Comparison of ENCODE assay signal across 8 cellular contexts in genomic region chr14:67360469-67361206, GRCh38. TPM values are rescaled to one million over a fixed set of nuclear protein-coding genes. Genes with fewer than 3 reads are reported as not detected.
A peak's percentile ranks its signal among the peaks of the same experiment; 100 is the strongest.
DNase-seq lines count a peak whose midpoint lies in the region; ATAC-seq lines count a peak whose summit lies in the region.

No MANE protein-coding gene starts in this region.

- no peaks in the 10 kb centered on the region for H3K9me3 Mint-ChIP-seq in activated naive CD4-positive, alpha-beta T cell treated with anti-CD3 and anti-CD28 coated beads, Interleukin-2, amount 50 U/mL, for 72 hours
- H3K9me3 Mint-ChIP-seq in stimulated activated naive CD8-positive, alpha-beta T cell treated with anti-CD3 and anti-CD28 coated beads, Interleukin-15, Interleukin-2, amounts not matched to agents 100 ng/mL and 50 ng/mL, for 24 hours, result no peaks in the 10 kb centered on the region

- peak overlapping the region; percentile 100 for H3K4me3 ChIP-seq in iPS-11a (ENCODE audit: low read depth, low read length)

- peaks cover 22 to 39% of the 10 kb centered on the region in 2 donors for H3K36me3 Mint-ChIP-seq in activated naive CD4-positive, alpha-beta T cell treated with anti-CD3 and anti-CD28 coated beads, Interleukin-2, amount 50 U/mL, for 72 hours
- H3K36me3 Mint-ChIP-seq in stimulated activated naive CD8-positive, alpha-beta T cell treated with anti-CD3 and anti-CD28 coated beads, Interleukin-15, Interleukin-2, amounts not matched to agents 100 ng/mL and 50 ng/mL, for 24 hours (ENCODE audit: low read depth), result peaks cover 51% of the 10 kb centered on the region

- ATAC-seq in HG03342 (IDR thresholded peaks at IDR 0.05; ENCODE audit: unreplicated experiment), result peak; percentile 19
- peak; percentile 28 to 50 for ATAC-seq in activated naive CD4-positive, alpha-beta T cell treated with anti-CD3 and anti-CD28 coated beads, Interleukin-2, amount 50 U/mL, for 72 hours

- H3K4me1 Mint-ChIP-seq in stimulated activated naive CD8-positive, alpha-beta T cell treated with anti-CD3 and anti-CD28 coated beads, Interleukin-15, Interleukin-2, amounts not matched to agents 100 ng/mL and 50 ng/mL, for 24 hours (ENCODE audit: low read depth), result peaks cover 68% of the 10 kb centered on the region

- peak overlapping the region; percentile 96 for H3K4me3 Mint-ChIP-seq in stimulated activated naive CD8-positive, alpha-beta T cell treated with anti-CD3 and anti-CD28 coated beads, Interleukin-15, Interleukin-2, amounts not matched to agents 100 ng/mL and 50 ng/mL, for 24 hours

- H3K27me3 Mint-ChIP-seq in stimulated activated naive CD8-positive, alpha-beta T cell treated with anti-CD3 and anti-CD28 coated beads, Interleukin-15, Interleukin-2, amounts not matched to agents 100 ng/mL and 50 ng/mL, for 24 hours, result no peaks in the 10 kb centered on the region

- peak in 2 of 3 experiments; percentile 6 to 59 for DNase-seq in activated CD8-positive, alpha-beta memory T cell treated with anti-CD3 and anti-CD28 coated beads for 48 hours (ENCODE audit: low read depth in 2 of 3, low spot score in 2 of 3)
- DNase-seq in activated CD8-positive, alpha-beta memory T cell treated with anti-CD3 and anti-CD28 coated beads for 24 hours, result no peak
- DNase-seq in activated naive CD4-positive, alpha-beta T cell treated with anti-CD3 and anti-CD28 coated beads, Interleukin-2, amount 50 U/mL, for 72 hours (ENCODE audit: low spot score in 2 of 2), result no peak
- DNase-seq in NCI-H2196 (lab: John Stamatoyannopoulos, UW; ENCODE audit: unreplicated experiment) (no peak), glomerular visceral epithelial cell (ENCODE audit: extremely low spot score) (no peak)

- peak overlapping the region; percentile 96 to 99 for H3K27ac Mint-ChIP-seq in activated naive CD4-positive, alpha-beta T cell treated with anti-CD3 and anti-CD28 coated beads, Interleukin-2, amount 50 U/mL, for 72 hours
- peak overlapping the region; percentile 95 for H3K27ac Mint-ChIP-seq in stimulated activated naive CD8-positive, alpha-beta T cell treated with anti-CD3 and anti-CD28 coated beads, Interleukin-15, Interleukin-2, amounts not matched to agents 100 ng/mL and 50 ng/mL, for 24 hours

RNA-seq across cellular contexts. Expression of gene EIF2S1, which starts 0.5 kb away (rescaled TPM):
- 100 to 1,000 TPM; 139 to 176 TPM for total RNA-seq in activated naive CD4-positive, alpha-beta T cell treated with anti-CD3 and anti-CD28 coated beads, Interleukin-2, amount 50 U/mL, for 72 hours

RNA-seq across cellular contexts. Expression of gene ATP6V1D, which starts 1.0 kb away (rescaled TPM):
- total RNA-seq in activated naive CD4-positive, alpha-beta T cell treated with anti-CD3 and anti-CD28 coated beads, Interleukin-2, amount 50 U/mL, for 72 hours, result 10 to 100 TPM; 24.3 to 28.4 TPM

RNA-seq across cellular contexts. Expression of gene PLEK2, which starts 51.3 kb away (rescaled TPM):
- 1 to 10 TPM; 3.3 to 6.5 TPM for total RNA-seq in activated naive CD4-positive, alpha-beta T cell treated with anti-CD3 and anti-CD28 coated beads, Interleukin-2, amount 50 U/mL, for 72 hours

Comparison
In these comparisons a context has a peak if more than half of its experiments do, and no peak if none do; other contexts are left out.
1. DNase-seq: peak in activated CD8-positive, alpha-beta memory T cell treated with anti-CD3 and anti-CD28 coated beads for 48 hours (2 of 3); none in activated CD8-positive, alpha-beta memory T cell treated with anti-CD3 and anti-CD28 coated beads for 24 hours (single experiment), activated naive CD4-positive, alpha-beta T cell treated with anti-CD3 and anti-CD28 coated beads, Interleukin-2, amount 50 U/mL, for 72 hours (0 of 2), NCI-H2196 (single experiment) and glomerular visceral epithelial cell (single experiment).